ENCODE assay signal across 16 cellular contexts in genomic region chr18:21747764-21748693, GRCh38. TPM values are rescaled to one million over a fixed set of nuclear protein-coding genes. Genes with fewer than 3 reads are reported as not detected.
A peak's percentile ranks its signal among the peaks of the same experiment; 100 is the strongest.
DNase-seq lines count a peak whose midpoint lies in the region; ATAC-seq, FAIRE-seq and TF ChIP-seq lines count a peak whose summit lies in the region.
"Had no signal": no experiment of that assay in that cellular context is flagged by ENCODE, and none has a peak within 500 bp of the region (broad histone marks: within the 10 kb centered on the region; RNA-seq: fewer than 3 reads in every experiment).

No MANE protein-coding gene starts in this region.

- H3K9ac ChIP-seq in mammary epithelial cell (ENCODE audit: insufficient read depth, low read length) = no peak overlapping the region

- no peak for ATAC-seq in gastrocnemius medialis
- ATAC-seq: stimulated activated memory B cell treated with anti-CD40 and anti-IgM and Interleukin-4, amounts not matched to agents 10 μg/mL and 1 μg/mL and 100 μg/mL, for 72 hours had no signal

- peak overlapping the region; percentile 7 for H3K4me2 ChIP-seq in mammary epithelial cell (ENCODE audit: insufficient read depth, low read depth, low read length)
- H3K4me2 ChIP-seq: PC-9 had no signal

- H3K4me1 ChIP-seq in mammary epithelial cell (ENCODE audit: insufficient read depth, low read length) (no peaks in the 10 kb centered on the region), transverse colon (peaks cover 0 to 33% (median 9%) of the 10 kb centered on the region in 4 donors), gastrocnemius medialis (peaks cover 37 to 48% of the 10 kb centered on the region in 2 donors)

- TF ChIP-seq POLR2A in transverse colon (IDR thresholded peaks at IDR 0.05) (no peak), gastrocnemius medialis (IDR thresholded peaks at IDR 0.05) (no peak)

- no peaks in the 10 kb centered on the region for H3K27me3 ChIP-seq in mammary epithelial cell (ENCODE audit: insufficient read depth, low read length)
- no peaks in the 10 kb centered on the region for H3K27me3 ChIP-seq in transverse colon
- no peaks in the 10 kb centered on the region for H3K27me3 ChIP-seq in gastrocnemius medialis

- H3K36me3 ChIP-seq in mammary epithelial cell (ENCODE audit: insufficient read depth, low read length) = no peaks in the 10 kb centered on the region
- no peaks in the 10 kb centered on the region for H3K36me3 ChIP-seq in transverse colon
- H3K36me3 ChIP-seq in gastrocnemius medialis = no peaks in the 10 kb centered on the region

- FAIRE-seq in urothelium cell line (lab: Jason Lieb, UNC) = peak; percentile 30
- FAIRE-seq: bronchial epithelial cell had no signal

- POLR2A ChIA-PET in MCF 10A (lab: Yijun Ruan, JAX) = interaction anchor here (0.6 to 1.7 kb wide), 4 partner anchors 22 to 923 kb away, joined by 3 to 5 read pairs (median 4); partner anchors contain the start of gene ABHD3

- no peak overlapping the region for H3K4me3 Mint-ChIP-seq in MCF 10A (ENCODE audit: unreplicated experiment)
- peak overlapping the region; percentile 22 to 72 (median 61) for H3K4me3 Mint-ChIP-seq in brain
- H3K4me3 Mint-ChIP-seq: HFFc6; stimulated activated memory B cell treated with anti-CD40 and anti-IgM and Interleukin-4, amounts not matched to agents 10 μg/mL and 1 μg/mL and 100 μg/mL, for 72 hours had no signal

- 100% methylated on average over 2 of the region's 2 CpGs for WGBS in mammary epithelial cell (ENCODE audit: low coverage, missing lambda C conversion rate)
- WGBS in transverse colon (ENCODE audit: low coverage in 1 of 2), 2 donors = 78% methylated on average over 2 of the region's 2 CpGs; no CpG with 5 or more reads in 1 of the 2 donors

- no peaks in the 10 kb centered on the region for H4K20me1 ChIP-seq in mammary epithelial cell (ENCODE audit: insufficient read depth, low read length)

- intact Hi-C loops in mammary epithelial cell (cut with micrococcal nuclease) = no loop called here
- intact Hi-C loops in MCF 10A (cut with micrococcal nuclease) = no loop called here
- intact Hi-C loops in transverse colon (cut with DNase I; ENCODE audit: low total_unique reads) = no loop called here
- intact Hi-C loops in gastrocnemius medialis (cut with DNase I; ENCODE audit: low total_unique reads) = no loop called here

- no peaks in the 10 kb centered on the region for H3K9me3 Mint-ChIP-seq in MCF 10A (ENCODE audit: unreplicated experiment)
- peaks cover 0 to 6% (median 6%) of the 10 kb centered on the region in 5 experiments for H3K9me3 Mint-ChIP-seq in brain
- H3K9me3 Mint-ChIP-seq: HFFc6; stimulated activated memory B cell treated with anti-CD40 and anti-IgM and Interleukin-4, amounts not matched to agents 10 μg/mL and 1 μg/mL and 100 μg/mL, for 72 hours had no signal

- dilution Hi-C loops in mammary epithelial cell (cut with HindIII; ENCODE audit: low sequenced_read_pairs) = no loop called here

- H3K27ac Mint-ChIP-seq in MCF 10A (ENCODE audit: low read depth, unreplicated experiment) (no peak overlapping the region), brain (peak overlapping the region in 4 of 5 experiments; percentile 7 to 86 (median 41))
- H3K27ac Mint-ChIP-seq: HFFc6; stimulated activated memory B cell treated with anti-CD40 and anti-IgM and Interleukin-4, amounts not matched to agents 10 μg/mL and 1 μg/mL and 100 μg/mL, for 72 hours had no signal

- BruUV-seq in mammary epithelial cell (replicated peaks; lab: Mats Ljungman, UMichigan) (no TSS peak), MCF 10A (replicated peaks; lab: Mats Ljungman, UMichigan) (no TSS peak)

- TF ChIP-seq CTCF in mammary epithelial cell (conservative IDR thresholded peaks at IDR 0.05 in 1 of 2, IDR thresholded peaks at IDR 0.05 in 1 of 2; ENCODE audit: extremely low read depth in 1 of 2, insufficient read depth in 1 of 2, low read depth in 1 of 2, low read length in 2 of 2) (no peak), MCF 10A (IDR thresholded peaks at IDR 0.05; ENCODE audit: unreplicated experiment) (no peak), brain (conservative IDR thresholded peaks at IDR 0.05) (no peak), transverse colon (IDR thresholded peaks at IDR 0.05) (no peak), gastrocnemius medialis (IDR thresholded peaks at IDR 0.05 in 4 of 5, conservative IDR thresholded peaks at IDR 0.05 in 1 of 5) (no peak)

- H3K4me1 Mint-ChIP-seq in MCF 10A (ENCODE audit: insufficient read depth, unreplicated experiment) (peaks cover 24% of the 10 kb centered on the region), brain (peaks cover 75% of the 10 kb centered on the region)

- no peak overlapping the region for H3K4me3 ChIP-seq in mammary epithelial cell (replicated peaks in 1 of 3; ENCODE audit: insufficient read depth in 1 of 3, low read depth in 2 of 3, low read length in 3 of 3)
- H3K4me3 ChIP-seq in transverse colon = no peak overlapping the region
- no peak overlapping the region for H3K4me3 ChIP-seq in gastrocnemius medialis
- H3K4me3 ChIP-seq: PC-9 had no signal

- H3K36me3 Mint-ChIP-seq in MCF 10A (ENCODE audit: insufficient read depth, unreplicated experiment) = peaks cover 12% of the 10 kb centered on the region
- H3K36me3 Mint-ChIP-seq in brain = peaks cover 46% of the 10 kb centered on the region

- CTCF ChIA-PET in mammary epithelial cell (lab: Charles Lee; ENCODE audit: low non-redundant PET) (no interaction called here), MCF 10A (lab: Yijun Ruan, JAX) (interaction anchor here (0.6 to 0.9 kb wide), 6 partner anchors 18 to 312 kb away, joined by 3 read pairs; no protein-coding TSS in a partner anchor)

- H2AFZ ChIP-seq in mammary epithelial cell (ENCODE audit: low read depth, low read length) = no peak overlapping the region
- H2AFZ ChIP-seq: PC-9 had no signal

- no peaks in the 10 kb centered on the region for H3K27me3 Mint-ChIP-seq in MCF 10A (ENCODE audit: insufficient read depth, unreplicated experiment)
- H3K27me3 Mint-ChIP-seq in brain = no peaks in the 10 kb centered on the region
- H3K27me3 Mint-ChIP-seq: stimulated activated memory B cell treated with anti-CD40 and anti-IgM and Interleukin-4, amounts not matched to agents 10 μg/mL and 1 μg/mL and 100 μg/mL, for 72 hours had no signal

- H3K27ac ChIP-seq in mammary epithelial cell (ENCODE audit: insufficient read depth, low read depth, low read length) (no peak overlapping the region), transverse colon (peak overlapping the region in 1 of 4 donors; percentile 37), gastrocnemius medialis (no peak overlapping the region)
- H3K27ac ChIP-seq: C4-2B, PC-9 had no signal

- TF ChIP-seq EP300 in transverse colon (IDR thresholded peaks at IDR 0.05; ENCODE audit: low read depth) = no peak

- H3K9me3 ChIP-seq in mammary epithelial cell (replicated peaks; ENCODE audit: insufficient read depth, low read length) (no peaks in the 10 kb centered on the region), transverse colon (no peaks in the 10 kb centered on the region), gastrocnemius medialis (no peaks in the 10 kb centered on the region)

- DNase-seq in mammary epithelial cell (no peak), MCF 10A (ENCODE audit: unreplicated experiment) (no peak), NCI-H2227 (lab: John Stamatoyannopoulos, UW; ENCODE audit: unreplicated experiment) (peak; percentile 24), urothelium cell line (ENCODE audit: low spot score) (no peak), transverse colon (no peak), gastrocnemius medialis (no peak), GOT3 (lab: John Stamatoyannopoulos, UW) (no peak)
- DNase-seq: HFFc6; NCI-H2081 treated with DMSO at 0.1 percent for 48 hours; PC-9; stimulated activated CD4-positive, alpha-beta T cell treated with anti-CD3 and anti-CD28 coated beads, Interleukin-1b, Interleukin-23, amount 100 ng/mL, for 48 hours; T1000 had no signal

- H3K79me2 ChIP-seq in mammary epithelial cell (ENCODE audit: insufficient read depth, low read length) = peaks cover 88% of the 10 kb centered on the region

- in situ Hi-C loops in mammary epithelial cell (cut with MboI; ENCODE audit: low sequenced_read_pairs in 2 of 2) (no loop called here), transverse colon (cut with MboI; ENCODE audit: low pct_ligation_motif_present in 1 of 4, low pct_unique_long_range_greater_than_20kb in 1 of 4, low sequenced_read_pairs in 3 of 4) (no loop called here), gastrocnemius medialis (cut with MboI; ENCODE audit: low sequenced_read_pairs in 4 of 4) (no loop called here)

RNA-seq across cellular contexts. Expression of gene MIB1, which starts 7.4 kb away (rescaled TPM):
- total RNA-seq in mammary epithelial cell = 10 to 100 TPM; 46.8 to 64.0 TPM
- 15.2 TPM for polyA plus RNA-seq in mammary epithelial cell
- polyA minus RNA-seq in mammary epithelial cell = 93.5 TPM
- 40.5 and 49.5 TPM in 2 replicates for total RNA-seq in MCF 10A (2022)
- 9.6 TPM for polyA plus RNA-seq in brain (ENCODE audit: insufficient read depth, low read depth, low replicate concordance)
- 10 to 100 TPM; 15.7 to 31.8 (median 27.6) TPM for total RNA-seq in transverse colon
- total RNA-seq in gastrocnemius medialis = 10 to 100 TPM; 16.4 to 22.3 (median 21.6) TPM

RNA-seq across cellular contexts. Expression of gene ABHD3, which starts 43.5 kb away (rescaled TPM):
- total RNA-seq in mammary epithelial cell (10 to 100 TPM; 14.7 to 19.6 TPM), MCF 10A (2022) (2.9 and 5.5 TPM in 2 replicates), transverse colon (100 to 1,000 TPM in 3 of 4 donors, 10 to 100 TPM in 1; 59.8 to 611 (median 122) TPM), gastrocnemius medialis (1 to 10 TPM; 3.8 to 4.5 (median 4.2) TPM)
- polyA plus RNA-seq in mammary epithelial cell (14.1 TPM), brain (ENCODE audit: insufficient read depth, low read depth, low replicate concordance) (16.3 TPM)
- 0.72 TPM for polyA minus RNA-seq in mammary epithelial cell
